8 cellular contexts compared by ENCODE assay signal in genomic region chr18:48410095-48410920, GRCh38. TPM values are rescaled to one million over a fixed set of nuclear protein-coding genes. Genes with fewer than 3 reads are reported as not detected.
DNase-seq lines count a peak whose midpoint lies in the region; ATAC-seq and TF ChIP-seq lines count a peak whose summit lies in the region.

No MANE protein-coding gene starts in this region.

- peaks cover 8% of the 10 kb centered on the region for H3K27me3 Mint-ChIP-seq in Caco-2 (ENCODE audit: insufficient read depth, unreplicated experiment)
- peaks cover 69 to 75% (median 71%) of the 10 kb centered on the region in 5 donors for H3K27me3 Mint-ChIP-seq in naive thymus-derived CD4-positive, alpha-beta T cell
- H3K27me3 Mint-ChIP-seq in stimulated activated memory B cell treated with anti-CD40 and anti-IgM and Interleukin-4, amounts not matched to agents 10 μg/mL and 1 μg/mL and 100 μg/mL, for 72 hours: peaks cover 77% of the 10 kb centered on the region

- H3K36me3 ChIP-seq in Caco-2 (ENCODE audit: control insufficient read depth, insufficient read depth, low read length) (no peaks in the 10 kb centered on the region), HUES48 (ENCODE audit: control insufficient read depth, insufficient read depth, low read length) (no peaks in the 10 kb centered on the region), PC-3 (ENCODE audit: low read depth, low read length) (no peaks in the 10 kb centered on the region)
- no peaks in the 10 kb centered on the region for H3K36me3 ChIP-seq in naive thymus-derived CD4-positive, alpha-beta T cell (ENCODE audit: control insufficient read depth in 2 of 3, insufficient read depth in 3 of 3, low read length in 3 of 3)

- H3K4me3 Mint-ChIP-seq in Caco-2 (ENCODE audit: unreplicated experiment): peak overlapping the region; percentile 67
- peak overlapping the region; percentile 50 to 84 (median 76) for H3K4me3 Mint-ChIP-seq in naive thymus-derived CD4-positive, alpha-beta T cell
- peak overlapping the region; percentile 66 for H3K4me3 Mint-ChIP-seq in stimulated activated memory B cell treated with anti-CD40 and anti-IgM and Interleukin-4, amounts not matched to agents 10 μg/mL and 1 μg/mL and 100 μg/mL, for 72 hours

- H3K36me3 Mint-ChIP-seq in Caco-2 (ENCODE audit: insufficient read depth, unreplicated experiment): no peaks in the 10 kb centered on the region
- H3K36me3 Mint-ChIP-seq in naive thymus-derived CD4-positive, alpha-beta T cell: no peaks in the 10 kb centered on the region
- H3K36me3 Mint-ChIP-seq in stimulated activated memory B cell treated with anti-CD40 and anti-IgM and Interleukin-4, amounts not matched to agents 10 μg/mL and 1 μg/mL and 100 μg/mL, for 72 hours: no peaks in the 10 kb centered on the region

- no peaks in the 10 kb centered on the region for H3K4me1 Mint-ChIP-seq in Caco-2 (ENCODE audit: low read depth, unreplicated experiment)
- peaks cover 4 to 20% (median 14%) of the 10 kb centered on the region in 7 donors for H3K4me1 Mint-ChIP-seq in naive thymus-derived CD4-positive, alpha-beta T cell
- peaks cover 18% of the 10 kb centered on the region for H3K4me1 Mint-ChIP-seq in stimulated activated memory B cell treated with anti-CD40 and anti-IgM and Interleukin-4, amounts not matched to agents 10 μg/mL and 1 μg/mL and 100 μg/mL, for 72 hours

- H3K4me2 ChIP-seq in PC-3 (ENCODE audit: low read length): peak overlapping the region; percentile 84

- H3K27ac ChIP-seq in HUES48 (ENCODE audit: low read depth, low read length) (peak overlapping the region; percentile 23), PC-3 (ENCODE audit: low read length) (no peak overlapping the region)
- no peak overlapping the region for H3K27ac ChIP-seq in naive thymus-derived CD4-positive, alpha-beta T cell (ENCODE audit: low read depth, low read length)

- no peak overlapping the region for H3K27ac Mint-ChIP-seq in Caco-2 (ENCODE audit: unreplicated experiment)
- no peak overlapping the region for H3K27ac Mint-ChIP-seq in naive thymus-derived CD4-positive, alpha-beta T cell
- no peak overlapping the region for H3K27ac Mint-ChIP-seq in stimulated activated memory B cell treated with anti-CD40 and anti-IgM and Interleukin-4, amounts not matched to agents 10 μg/mL and 1 μg/mL and 100 μg/mL, for 72 hours

- TF ChIP-seq CTCF in Caco-2 (IDR thresholded peaks at IDR 0.05; ENCODE audit: insufficient read depth in 1 of 2, low read depth in 1 of 2, low read length in 1 of 2, severe bottlenecking in 1 of 2, unreplicated experiment in 1 of 2): no peak
- no peak for TF ChIP-seq CTCF in PC-3 (conservative IDR thresholded peaks at IDR 0.05; ENCODE audit: low read depth, low read length)

- POLR2A ChIA-PET in Caco-2 (lab: Charles Lee) (no interaction called here), PC-3 (lab: Charles Lee; ENCODE audit: unreplicated experiment) (no interaction called here)
- POLR2A ChIA-PET in naive thymus-derived CD4-positive, alpha-beta T cell (lab: Charles Lee): no interaction called here

- H2AFZ ChIP-seq in PC-3 (ENCODE audit: low read length): peak overlapping the region; percentile 76

- H3K9me3 ChIP-seq in Caco-2 (no peaks in the 10 kb centered on the region), HUES48 (ENCODE audit: control insufficient read depth, insufficient read depth, low read length) (no peaks in the 10 kb centered on the region), PC-3 (ENCODE audit: low read length) (no peaks in the 10 kb centered on the region)
- H3K9me3 ChIP-seq in naive thymus-derived CD4-positive, alpha-beta T cell (ENCODE audit: control insufficient read depth in 2 of 3, low read length in 3 of 3): no peaks in the 10 kb centered on the region

- H3K9ac ChIP-seq in HUES48 (ENCODE audit: low read depth, low read length) (no peak overlapping the region), PC-3 (ENCODE audit: low read length) (no peak overlapping the region)

- intact Hi-C loops in Caco-2 (cut with micrococcal nuclease; ENCODE audit: unreplicated experiment): no loop called here
- intact Hi-C loops in PC-3 (cut with micrococcal nuclease): no loop called here
- intact Hi-C loops in naive thymus-derived CD4-positive, alpha-beta T cell (cut with micrococcal nuclease): loop anchor here in 1 of 2 donors (2.0 to 5.0 kb wide), 3 partner anchors 132 to 1082 kb away; partner anchors contain the start of gene RPL17

- CTCF ChIA-PET in Caco-2 (lab: Charles Lee): no interaction called here
- CTCF ChIA-PET in PC-3 (lab: Charles Lee): no interaction called here
- CTCF ChIA-PET in naive thymus-derived CD4-positive, alpha-beta T cell (lab: Charles Lee): no interaction called here

- DNase-seq in Caco-2 (peak; percentile 75 to 85), PC-3 (peak; percentile 67), fibroblast of peridontal ligament (ENCODE audit: extremely low read depth) (peak; percentile 67)
- DNase-seq in activated T-helper 1 cell treated with anti-CD3 and anti-CD28 coated beads, Interleukin-2, amount 50 U/mL, for 16 hours (ENCODE audit: low read depth in 1 of 2, low spot score in 1 of 2): peak; percentile 21 to 40
- DNase-seq in naive thymus-derived CD4-positive, alpha-beta T cell: peak in 6 of 9 donors; percentile 9 to 87 (median 36)

- H3K9me3 Mint-ChIP-seq in Caco-2 (ENCODE audit: unreplicated experiment): no peaks in the 10 kb centered on the region
- H3K9me3 Mint-ChIP-seq in naive thymus-derived CD4-positive, alpha-beta T cell: peaks cover 0 to 12% (median 5%) of the 10 kb centered on the region in 11 donors
- H3K9me3 Mint-ChIP-seq in stimulated activated memory B cell treated with anti-CD40 and anti-IgM and Interleukin-4, amounts not matched to agents 10 μg/mL and 1 μg/mL and 100 μg/mL, for 72 hours: peaks cover 3% of the 10 kb centered on the region

- H3K9me2 ChIP-seq in PC-3 (replicated peaks; ENCODE audit: low read length): no peaks in the 10 kb centered on the region

- H3K27me3 ChIP-seq in Caco-2 (replicated peaks; ENCODE audit: control insufficient read depth, insufficient read depth, low read length) (0 out of 2 replicates have a peak, but pooled peaks cover 2% of the 10 kb centered on the region), HUES48 (ENCODE audit: control insufficient read depth, insufficient read depth, low read length) (peaks cover 72% of the 10 kb centered on the region), PC-3 (ENCODE audit: low read length) (peaks cover 15% of the 10 kb centered on the region)
- H3K27me3 ChIP-seq in naive thymus-derived CD4-positive, alpha-beta T cell (ENCODE audit: control insufficient read depth in 2 of 2, insufficient read depth in 2 of 2, low read length in 2 of 2): peaks cover 4 to 5% of the 10 kb centered on the region in 2 donors

- H3F3A ChIP-seq in PC-3 (ENCODE audit: low read length, unreplicated experiment): no peaks in the 10 kb centered on the region

- H3K4me1 ChIP-seq in Caco-2 (no peaks in the 10 kb centered on the region), HUES48 (ENCODE audit: control insufficient read depth, insufficient read depth, low read length) (peaks cover 12% of the 10 kb centered on the region), PC-3 (ENCODE audit: insufficient read depth, low read length) (0 out of 2 replicates have a peak, but pooled peaks cover 4% of the 10 kb centered on the region)
- peaks cover 0 to 6% of the 10 kb centered on the region in 2 donors for H3K4me1 ChIP-seq in naive thymus-derived CD4-positive, alpha-beta T cell (ENCODE audit: control insufficient read depth in 2 of 2, insufficient read depth in 2 of 2, low read length in 2 of 2)

- no peaks in the 10 kb centered on the region for H4K20me1 ChIP-seq in PC-3 (ENCODE audit: low read length)

- no peaks in the 10 kb centered on the region for H3K79me2 ChIP-seq in PC-3 (ENCODE audit: low read length)

- H3K4me3 ChIP-seq in Caco-2 (ENCODE audit: low read depth, low read length) (peak overlapping the region; percentile 47), HUES48 (ENCODE audit: low read depth, low read length) (peak overlapping the region; percentile 82), PC-3 (ENCODE audit: low read length) (peak overlapping the region; percentile 67)
- peak overlapping the region; percentile 43 for H3K4me3 ChIP-seq in naive thymus-derived CD4-positive, alpha-beta T cell (ENCODE audit: low read length)

- BruUV-seq in Caco-2 (replicated peaks; lab: Mats Ljungman, UMichigan) (no TSS peak), PC-3 (replicated peaks; lab: Mats Ljungman, UMichigan) (no TSS peak)

- ATAC-seq in GM21526 (IDR thresholded peaks at IDR 0.05; ENCODE audit: low FRiP score, unreplicated experiment) (peak; percentile 93), PC-3 (peak; percentile 97)
- ATAC-seq in naive thymus-derived CD4-positive, alpha-beta T cell: peak; percentile 91
- ATAC-seq in stimulated activated memory B cell treated with anti-CD40 and anti-IgM and Interleukin-4, amounts not matched to agents 10 μg/mL and 1 μg/mL and 100 μg/mL, for 72 hours: peak; percentile 89

RNA-seq across cellular contexts. Expression of gene ZBTB7C, which starts 1.1 kb away (rescaled TPM):
- total RNA-seq in Caco-2 (2022) (0.18 and 0.39 TPM in 2 replicates), PC-3 (2014; rRNA removed) (1.1 and 1.3 TPM in 2 replicates)
- total RNA-seq in naive thymus-derived CD4-positive, alpha-beta T cell: under 1 TPM in 1 of 5 experiments, not detected in 4; 0.51 TPM
- not detected for polyA plus RNA-seq in naive thymus-derived CD4-positive, alpha-beta T cell
